Comparison of ENCODE assay signal across 1 cellular context in genomic region chr12:28021704-28022103, GRCh38.
TF ChIP-seq lines count a peak whose summit lies in the region.

No MANE protein-coding gene starts in this region.

TF ChIP-seq in HepG2, 621 proteins besides CTCF, POLR2A, EP300 and RAD21 (continued from another document and continues in another):
- TF ChIP-seq FOXK1 (CRISPR knock-in tag; IDR thresholded peaks at IDR 0.05; ENCODE audit: borderline replicate concordance, low read depth) (peak; percentile 80; the same call in 1 of the 2 replicates), SATB2 (CRISPR knock-in tag; IDR thresholded peaks at IDR 0.05) (no peak), MEF2D (CRISPR knock-in tag; IDR thresholded peaks at IDR 0.05) (no peak), ZNF652 (CRISPR knock-in tag; IDR thresholded peaks at IDR 0.05; ENCODE audit: borderline replicate concordance, low read depth) (no peak), HNRNPUL1 (IDR thresholded peaks at IDR 0.05; ENCODE audit: low read depth, low read length) (no peak), SALL1 (CRISPR knock-in tag; IDR thresholded peaks at IDR 0.05) (peak; percentile 24; the same call in 1 of the 2 replicates), ZFP36L2 (CRISPR knock-in tag; IDR thresholded peaks at IDR 0.05) (no peak), ZMAT5 (CRISPR knock-in tag; IDR thresholded peaks at IDR 0.05; ENCODE audit: borderline replicate concordance, low read depth) (no peak), ZNF644 (CRISPR knock-in tag; IDR thresholded peaks at IDR 0.05; ENCODE audit: low read depth) (0 out of 2 replicates have a peak, but pooled peaks have one; percentile 2), ZNF510 (CRISPR knock-in tag; IDR thresholded peaks at IDR 0.05; ENCODE audit: low read depth) (no peak), ZNF784 (CRISPR knock-in tag; IDR thresholded peaks at IDR 0.05; ENCODE audit: borderline replicate concordance) (no peak), CHD4 (IDR thresholded peaks at IDR 0.05; ENCODE audit: borderline replicate concordance, low read length) (no peak), ESRRA (CRISPR knock-in tag; IDR thresholded peaks at IDR 0.05; ENCODE audit: low read depth) (no peak), SMARCC2 (IDR thresholded peaks at IDR 0.05) (0 out of 2 replicates have a peak, but pooled peaks have one; percentile 49), SMAD3 (CRISPR knock-in tag; IDR thresholded peaks at IDR 0.05) (peak; percentile 45; the same call in 1 of the 2 replicates), CAMTA2 (CRISPR knock-in tag; IDR thresholded peaks at IDR 0.05; ENCODE audit: borderline replicate concordance) (no peak), ZNF263 (CRISPR knock-in tag; IDR thresholded peaks at IDR 0.05) (no peak), RNF2 (conservative IDR thresholded peaks at IDR 0.05; ENCODE audit: low read depth) (no peak), NFAT5 (CRISPR knock-in tag; IDR thresholded peaks at IDR 0.05) (no peak), ZNF547 (CRISPR knock-in tag; IDR thresholded peaks at IDR 0.05) (no peak), CREB3 (CRISPR knock-in tag; IDR thresholded peaks at IDR 0.05) (no peak), ARNT2 (CRISPR knock-in tag; IDR thresholded peaks at IDR 0.05; ENCODE audit: low read depth) (no peak), ZSCAN22 (CRISPR knock-in tag; IDR thresholded peaks at IDR 0.05) (no peak), CBX2 (IDR thresholded peaks at IDR 0.05; ENCODE audit: low read depth, low read length) (no peak), CBX2 (CRISPR knock-in tag; IDR thresholded peaks at IDR 0.05; ENCODE audit: low read depth) (no peak), ZNF556 (CRISPR knock-in tag; IDR thresholded peaks at IDR 0.05; ENCODE audit: borderline replicate concordance) (no peak), KAT2B (IDR thresholded peaks at IDR 0.05; ENCODE audit: borderline replicate concordance, low read depth, low read length) (peak; percentile 54; the same call in 1 of the 2 replicates), TARDBP (CRISPR knock-in tag; IDR thresholded peaks at IDR 0.05) (no peak), HOMEZ (CRISPR knock-in tag; IDR thresholded peaks at IDR 0.05; ENCODE audit: low read depth) (0 out of 2 replicates have a peak, but pooled peaks have one; percentile 10), RFX1 (IDR thresholded peaks at IDR 0.05) (no peak), ZNF331 (CRISPR knock-in tag; IDR thresholded peaks at IDR 0.05) (no peak), ZBTB21 (CRISPR knock-in tag; IDR thresholded peaks at IDR 0.05) (no peak), AKAP8 (CRISPR knock-in tag; IDR thresholded peaks at IDR 0.05) (no peak), ZNF605 (CRISPR knock-in tag; IDR thresholded peaks at IDR 0.05) (no peak), ZKSCAN1 (IDR thresholded peaks at IDR 0.05; ENCODE audit: low read length) (no peak), KLF6 (CRISPR knock-in tag; IDR thresholded peaks at IDR 0.05) (no peak), GTF3A (CRISPR knock-in tag; conservative IDR thresholded peaks at IDR 0.05) (no peak), ZFP90 (CRISPR knock-in tag; IDR thresholded peaks at IDR 0.05; ENCODE audit: borderline replicate concordance) (no peak), MTF1 (CRISPR knock-in tag; IDR thresholded peaks at IDR 0.05) (no peak), KLF15 (CRISPR knock-in tag; IDR thresholded peaks at IDR 0.05; ENCODE audit: borderline replicate concordance) (no peak), KDM4B (CRISPR knock-in tag; IDR thresholded peaks at IDR 0.05) (no peak), MLX (CRISPR knock-in tag; IDR thresholded peaks at IDR 0.05) (peak; percentile 21; the same call in 1 of the 2 replicates), AHDC1 (CRISPR knock-in tag; IDR thresholded peaks at IDR 0.05; ENCODE audit: borderline replicate concordance) (peak; percentile 83; the same call in 1 of the 2 replicates), CEBPB (IDR thresholded peaks at IDR 0.05; ENCODE audit: borderline replicate concordance, low read depth, low read length) (peak; percentile 37; the same call in 1 of the 2 replicates), ZFP82 (CRISPR knock-in tag; IDR thresholded peaks at IDR 0.05; ENCODE audit: borderline replicate concordance) (no peak), EED (CRISPR knock-in tag; IDR thresholded peaks at IDR 0.05) (no peak), ZNF335 (CRISPR knock-in tag; IDR thresholded peaks at IDR 0.05) (no peak), NONO (IDR thresholded peaks at IDR 0.05) (no peak), NONO (CRISPR knock-in tag; conservative IDR thresholded peaks at IDR 0.05) (no peak), ZNF205 (CRISPR knock-in tag; IDR thresholded peaks at IDR 0.05) (no peak), ZNF253 (CRISPR knock-in tag; IDR thresholded peaks at IDR 0.05; ENCODE audit: borderline replicate concordance) (no peak), BCLAF1 (IDR thresholded peaks at IDR 0.05) (no peak), KLF16 (CRISPR knock-in tag; IDR thresholded peaks at IDR 0.05) (0 out of 4 replicates have a peak, but pooled peaks of 1 of the 2 experiments have one; percentile 61)
